In genomic region chr15:99058421-99058870, GRCh38 we compare ENCODE assay signal across 9 cellular contexts. TPM values are rescaled to one million over a fixed set of nuclear protein-coding genes. Genes with fewer than 3 reads are reported as not detected.
DNase-seq lines count a peak whose midpoint lies in the region; ATAC-seq and TF ChIP-seq lines count a peak whose summit lies in the region.
"Had no signal": no experiment of that assay in that cellular context is flagged by ENCODE, and none has a peak within 500 bp of the region (broad histone marks: within the 10 kb centered on the region; RNA-seq: fewer than 3 reads in every experiment).

No MANE protein-coding gene starts in this region.

- H3K4me1 ChIP-seq in H9 (ENCODE audit: insufficient read depth, low read length) (no peaks in the 10 kb centered on the region), left ventricle myocardium inferior (peaks cover 39% of the 10 kb centered on the region), sigmoid colon (peaks cover 0 to 21% (median 18%) of the 10 kb centered on the region in 4 donors)

- H3K27ac Mint-ChIP-seq in H9 (no peak overlapping the region), activated B cell treated with CpG ODN at 0.5 μM for 24 hours (no peak overlapping the region)

- H3K4ac ChIP-seq in H9 (ENCODE audit: low read depth, low read length), result no peak overlapping the region

- H2BK5ac ChIP-seq in H9 (ENCODE audit: insufficient read length, low read length), result no peak overlapping the region

- intact Hi-C loops in activated B cell treated with CpG ODN at 0.5 μM for 24 hours (cut with micrococcal nuclease), result no loop called here
- intact Hi-C loops in left ventricle myocardium inferior (cut with micrococcal nuclease), result no loop called here
- intact Hi-C loops in sigmoid colon (cut with DNase I), result loop anchor here (2.0 to 5.0 kb wide), 4 partner anchors 41 to 408 kb away; no protein-coding TSS in a partner anchor

- CTCF ChIA-PET in activated B cell treated with CpG ODN at 0.5 μM for 24 hours (lab: Charles Lee), result interaction anchor here (0.6 to 2.8 kb wide), 4 partner anchors 11 to 279 kb away, joined by 3 to 10 read pairs (median 5); no protein-coding TSS in a partner anchor

- H3T11ph ChIP-seq in H9 (ENCODE audit: low read length), result no peak overlapping the region

- H4K91ac ChIP-seq in H9 (ENCODE audit: insufficient read length, low read depth, low read length), result no peak overlapping the region

- no peaks in the 10 kb centered on the region for H3K9me3 ChIP-seq in H9 (ENCODE audit: control insufficient read depth, low read depth, low read length)
- no peaks in the 10 kb centered on the region for H3K9me3 ChIP-seq in left ventricle myocardium inferior (replicated peaks)
- H3K9me3 ChIP-seq in sigmoid colon, result no peaks in the 10 kb centered on the region

- peak overlapping the region; percentile 60 for H3K4me2 ChIP-seq in H9 (ENCODE audit: insufficient read depth, insufficient read length, low read length)

- H3K56ac ChIP-seq in H9 (ENCODE audit: insufficient read length, low read depth, low read length), result no peak overlapping the region

- H3K27me3 Mint-ChIP-seq in H9 (ENCODE audit: low read depth), result peaks cover 48% of the 10 kb centered on the region
- H3K27me3 Mint-ChIP-seq in activated B cell treated with CpG ODN at 0.5 μM for 24 hours, result peaks cover 51% of the 10 kb centered on the region

- H2BK12ac ChIP-seq in H9 (ENCODE audit: insufficient read length, low read depth, low read length), result no peak overlapping the region

- H3K4me3 Mint-ChIP-seq in H9, result peak overlapping the region; percentile 65 to 82
- H3K4me3 Mint-ChIP-seq in activated B cell treated with CpG ODN at 0.5 μM for 24 hours, result peak overlapping the region; percentile 46

- H4K20me1 ChIP-seq in H9 (ENCODE audit: control insufficient read depth, insufficient read depth, insufficient read length), result no peaks in the 10 kb centered on the region

- no peaks in the 10 kb centered on the region for H3K36me3 ChIP-seq in left ventricle myocardium inferior
- no peaks in the 10 kb centered on the region for H3K36me3 ChIP-seq in sigmoid colon

- no peak overlapping the region for H3K9ac ChIP-seq in H9 (ENCODE audit: extremely low read depth, insufficient read length, low read length)

- no peak overlapping the region for H4K8ac ChIP-seq in H9 (replicated peaks; ENCODE audit: insufficient read length, low read depth, low read length)

- H3K27ac ChIP-seq in H9 (ENCODE audit: insufficient read length, low read depth, low read length), result no peak overlapping the region
- H3K27ac ChIP-seq in left ventricle myocardium inferior (replicated peaks), result peak overlapping the region; percentile 84
- H3K27ac ChIP-seq in sigmoid colon, result peak overlapping the region; percentile 86 to 96 (median 92)

- peak; percentile 40 for DNase-seq in H9
- no peak for DNase-seq in activated B cell treated with CpG ODN at 0.5 μM for 24 hours
- DNase-seq in left ventricle myocardium inferior, result no peak
- DNase-seq in sigmoid colon, result peak; percentile 72
- no peak for DNase-seq in SW480 (ENCODE audit: low spot score)
- DNase-seq in NCI-H2227 (lab: John Stamatoyannopoulos, UW; ENCODE audit: unreplicated experiment), result no peak

- H3K4me1 Mint-ChIP-seq in H9 (peaks cover 8 to 10% of the 10 kb centered on the region in 2 experiments), activated B cell treated with CpG ODN at 0.5 μM for 24 hours (peaks cover 13% of the 10 kb centered on the region)

- H3K23me2 ChIP-seq in H9 (ENCODE audit: insufficient read length, low read depth, low read length, poor library complexity, severe bottlenecking), result peaks cover 4% of the 10 kb centered on the region

- no peak overlapping the region for H4K5ac ChIP-seq in H9 (ENCODE audit: insufficient read length, low read depth, low read length)

- no peak for TF ChIP-seq POLR2A in sigmoid colon (IDR thresholded peaks at IDR 0.05)

- WGBS in H9 (ENCODE audit: extremely low coverage, insufficient read length, low lambda C conversion rate), result no CpG with 5 or more reads among the region's 27 CpGs
- WGBS in sigmoid colon, 2 donors, result 46 to 50% methylated on average over 27 of the region's 27 CpGs

- no peak for TF ChIP-seq EP300 in sigmoid colon (IDR thresholded peaks at IDR 0.05)

- peak overlapping the region; percentile 56 for H3K18ac ChIP-seq in H9 (ENCODE audit: insufficient read length, low read depth, low read length)

- H2AFZ ChIP-seq in H9 (ENCODE audit: low read length), result no peak overlapping the region

- no peaks in the 10 kb centered on the region for H3K79me2 ChIP-seq in H9 (ENCODE audit: insufficient read depth, low read length)

- H3K9me3 Mint-ChIP-seq in H9, result no peaks in the 10 kb centered on the region; a peak in 2 of 5 replicates
- no peaks in the 10 kb centered on the region for H3K9me3 Mint-ChIP-seq in activated B cell treated with CpG ODN at 0.5 μM for 24 hours

- ATAC-seq in activated B cell treated with CpG ODN at 0.5 μM for 24 hours (ENCODE audit: low read depth) (no peak), HG03045 (IDR thresholded peaks at IDR 0.05; ENCODE audit: unreplicated experiment) (no peak), esophagus mucosa (no peak)

- no peak overlapping the region for H2BK20ac ChIP-seq in H9 (ENCODE audit: low read depth, low read length, poor library complexity, severe bottlenecking)

- no peak overlapping the region for H2BK120ac ChIP-seq in H9 (ENCODE audit: low read depth, low read length, poor library complexity, severe bottlenecking)

- TF ChIP-seq CTCF in H9 (conservative IDR thresholded peaks at IDR 0.05) (no peak), activated B cell treated with CpG ODN at 0.5 μM for 24 hours (IDR thresholded peaks at IDR 0.05) (no peak), left ventricle myocardium inferior (IDR thresholded peaks at IDR 0.05; ENCODE audit: borderline replicate concordance) (no peak), sigmoid colon (IDR thresholded peaks at IDR 0.05) (no peak)

- H2BK15ac ChIP-seq in H9 (ENCODE audit: low read depth, low read length), result no peak overlapping the region

- POLR2A ChIA-PET in activated B cell treated with CpG ODN at 0.5 μM for 24 hours (lab: Charles Lee), result interaction anchor here (0.6 kb wide), 2 partner anchors 203 to 242 kb away, joined by 3 read pairs; no protein-coding TSS in a partner anchor

- no peaks in the 10 kb centered on the region for H3K79me1 ChIP-seq in H9 (ENCODE audit: insufficient read depth, low read depth, low read length, poor library complexity, severe bottlenecking)

- no peak overlapping the region for H3K23ac ChIP-seq in H9 (ENCODE audit: insufficient read length, low read depth, low read length)

- H3K27me3 ChIP-seq in H9 (ENCODE audit: insufficient read depth, low read length) (no peaks in the 10 kb centered on the region), left ventricle myocardium inferior (ENCODE audit: low read depth) (no peaks in the 10 kb centered on the region), sigmoid colon (no peaks in the 10 kb centered on the region)

- H3K4me3 ChIP-seq in left ventricle myocardium inferior (peak overlapping the region; percentile 70), sigmoid colon (peak overlapping the region; percentile 18 to 65 (median 57))

- peak overlapping the region; percentile 73; the same call in 1 of the 2 replicates for H3K14ac ChIP-seq in H9 (ENCODE audit: insufficient read depth, low read length)

- H3K36me3 Mint-ChIP-seq in H9 (ENCODE audit: insufficient read depth in 1 of 3, low read depth in 3 of 3) (no peaks in the 10 kb centered on the region; a peak in 1 of 7 replicates), activated B cell treated with CpG ODN at 0.5 μM for 24 hours (ENCODE audit: low read depth) (no peaks in the 10 kb centered on the region)

- no peak overlapping the region for H2AK5ac ChIP-seq in H9 (ENCODE audit: insufficient read length, low read length)

RNA-seq across cellular contexts. Expression of gene SYNM, which starts 46.4 kb away (rescaled TPM):
- 1.8 and 1.9 TPM in 2 replicates for total RNA-seq in H9 (2021)
- total RNA-seq in activated B cell treated with CpG ODN at 0.5 μM for 24 hours, result 0.02 and 0.05 TPM in 2 replicates
- 378 TPM for total RNA-seq in left ventricle myocardium inferior
- 1,000 to 10,000 TPM in 3 of 4 donors, 100 to 1,000 TPM in 1; 731 to 1,357 (median 1,117) TPM for total RNA-seq in sigmoid colon
- polyA plus RNA-seq in sigmoid colon, result 10 to 100 TPM in 1 of 3 donors, 1 to 10 TPM in 1, under 1 TPM in 1; 0.69 to 31.9 (median 9.0) TPM
- 6.0 TPM for total RNA-seq in esophagus mucosa

RNA-seq across cellular contexts. Expression of gene PGPEP1L, which starts 50.9 kb away (rescaled TPM):
- total RNA-seq in H9 (2021), result not detected in 2 replicates
- total RNA-seq in activated B cell treated with CpG ODN at 0.5 μM for 24 hours, result not detected in 2 replicates
- 0.30 TPM for total RNA-seq in left ventricle myocardium inferior
- total RNA-seq in sigmoid colon, result under 1 TPM in 2 of 4 donors, not detected in 2; 0.36 to 0.54 TPM
- polyA plus RNA-seq in sigmoid colon, result not detected
- total RNA-seq in esophagus mucosa, result not detected
- total RNA-seq: pulmonary artery endothelial cell had no signal

Comparison
In these comparisons a context has a peak if more than half of its experiments do, and no peak if none do; other contexts are left out.
1. DNase-seq: peak in H9 (single experiment) and sigmoid colon (single experiment); none in activated B cell treated with CpG ODN at 0.5 μM for 24 hours (single experiment), left ventricle myocardium inferior (single experiment), SW480 (single experiment) and NCI-H2227 (single experiment).
2. RNA of gene SYNM, which starts 46.4 kb away (total RNA-seq): 731 to 1,357 TPM in sigmoid colon and 378 TPM in left ventricle myocardium inferior (single experiment); 6.0 TPM in esophagus mucosa (single experiment), 1.8 to 1.9 TPM in H9 and 0.02 to 0.05 TPM in activated B cell treated with CpG ODN at 0.5 μM for 24 hours; every median in the first group is over 10 times any median in the second.